21 cellular contexts compared by ENCODE assay signal in the genomic region with DNA sequence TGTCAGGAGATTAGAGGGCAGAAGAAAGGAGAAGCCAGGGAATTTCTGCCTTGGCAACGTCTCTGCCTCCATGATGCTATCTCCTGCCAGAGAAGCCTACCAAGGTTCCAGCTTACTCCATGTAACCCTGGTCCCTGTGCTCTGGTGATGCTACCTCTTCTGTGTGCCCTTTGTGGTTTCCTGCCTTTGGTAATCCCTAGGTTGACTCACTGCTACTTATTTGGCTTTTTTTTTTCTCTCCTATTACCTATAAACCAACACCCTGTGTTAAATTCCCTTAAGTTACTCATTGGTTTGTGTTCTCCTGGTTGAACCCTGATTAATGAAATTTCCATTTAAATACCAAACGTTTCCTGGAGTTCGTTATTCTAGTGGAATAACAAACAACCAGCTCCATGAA.
DNase-seq lines count a peak whose midpoint lies in the region; ATAC-seq, FAIRE-seq and TF ChIP-seq lines count a peak whose summit lies in the region.
"Had no signal": no experiment of that assay in that cellular context is flagged by ENCODE, and none has a peak within 500 bp of the region (broad histone marks: within the 10 kb centered on the region; RNA-seq: fewer than 3 reads in every experiment).

No MANE protein-coding gene starts in this region.

- no peaks in the 10 kb centered on the region for H3K79me2 ChIP-seq in GM12878 (ENCODE audit: control insufficient read depth, insufficient read depth, low read length)

- no peak overlapping the region for H3K4me3 Mint-ChIP-seq in nephron
- H3K4me3 Mint-ChIP-seq: activated T-cell treated with anti-CD3 and anti-CD28 coated beads, Interleukin-2, amount 50 U/mL, for 24 hours; immature natural killer cell; neural crest cell had no signal

- no peak for TF ChIP-seq RAD21 in GM12878 (IDR thresholded peaks at IDR 0.05; ENCODE audit: insufficient read depth, low read depth, low read length)

- intact Hi-C loops in GM12878 (cut with micrococcal nuclease; ENCODE audit: unreplicated experiment) = no loop called here

- peak overlapping the region; percentile 21; the same call in 1 of the 2 replicates for H2AFZ ChIP-seq in GM12878 (ENCODE audit: control insufficient read depth, low read depth, low read length)

- no peaks in the 10 kb centered on the region for H3K36me3 Mint-ChIP-seq in nephron (ENCODE audit: low read depth)
- H3K36me3 Mint-ChIP-seq: immature natural killer cell had no signal

- RAD21 ChIA-PET in GM12878 (lab: Charles Lee; ENCODE audit: unreplicated experiment) = no interaction called here

- H3K9me3 Mint-ChIP-seq in nephron = no peaks in the 10 kb centered on the region

- H3K4me3 ChIP-seq in MG63 (no peak overlapping the region), GM12878 (no peak overlapping the region), WERI-Rb-1 (ENCODE audit: low read depth, low read length) (no peak overlapping the region)
- H3K4me3 ChIP-seq: gastrocnemius medialis had no signal

- peaks cover 7% of the 10 kb centered on the region for H3K27me3 Mint-ChIP-seq in nephron (ENCODE audit: low read depth)
- H3K27me3 Mint-ChIP-seq: activated T-cell treated with anti-CD3 and anti-CD28 coated beads, Interleukin-2, amount 50 U/mL, for 24 hours had no signal

- H3K4me1 Mint-ChIP-seq in nephron = peaks cover 20% of the 10 kb centered on the region
- H3K4me1 Mint-ChIP-seq: immature natural killer cell had no signal

- no peak overlapping the region for H3K27ac ChIP-seq in GM12878 (ENCODE audit: control insufficient read depth, insufficient read depth)
- no peak overlapping the region for H3K27ac ChIP-seq in WERI-Rb-1
- H3K27ac ChIP-seq: gastrocnemius medialis had no signal

- H3K36me3 ChIP-seq in MG63 (no peaks in the 10 kb centered on the region), GM12878 (ENCODE audit: control insufficient read depth in 2 of 2, insufficient read depth in 2 of 2, low read length in 1 of 2) (no peaks in the 10 kb centered on the region), WERI-Rb-1 (no peaks in the 10 kb centered on the region)
- H3K36me3 ChIP-seq: gastrocnemius medialis had no signal

- H3K4me2 ChIP-seq in GM12878 (ENCODE audit: control insufficient read depth, insufficient read depth) = no peak overlapping the region

- H3K9me3 ChIP-seq in MG63 = no peaks in the 10 kb centered on the region
- no peaks in the 10 kb centered on the region; the same call in 2 of the 3 replicates for H3K9me3 ChIP-seq in GM12878 (replicated peaks; ENCODE audit: control insufficient read depth, insufficient read depth, low read length)
- no peaks in the 10 kb centered on the region for H3K9me3 ChIP-seq in WERI-Rb-1 (ENCODE audit: severe bottlenecking)
- H3K9me3 ChIP-seq: gastrocnemius medialis had no signal

- TF ChIP-seq CTCF in GM12878 (IDR thresholded peaks at IDR 0.05 in 2 of 3, conservative IDR thresholded peaks at IDR 0.05 in 1 of 3; ENCODE audit: control insufficient read depth in 2 of 3, extremely low read depth in 1 of 3, insufficient read depth in 1 of 3, low read depth in 3 of 3, low read length in 3 of 3) (no peak), nephron (IDR thresholded peaks at IDR 0.05; ENCODE audit: unreplicated experiment in 3 of 3) (no peak), WERI-Rb-1 (IDR thresholded peaks at IDR 0.05; ENCODE audit: low read depth, low read length) (no peak)

- peak; percentile 60 for ATAC-seq in GM18511 (IDR thresholded peaks at IDR 0.05; ENCODE audit: unreplicated experiment)
- peak; percentile 21; the same call in 1 of the 3 replicates for ATAC-seq in GM12878
- ATAC-seq: gastrocnemius medialis, Right ventricle myocardium inferior had no signal

- in situ Hi-C loops in GM12878 (cut with MboI) = no loop called here

- H3K9ac ChIP-seq in GM12878 (ENCODE audit: control insufficient read depth, insufficient read depth, low read length) = no peak overlapping the region

- no peak for FAIRE-seq in GM12878 (lab: Jason Lieb, UNC)

- H3K27me3 ChIP-seq in MG63 = no peaks in the 10 kb centered on the region
- no peaks in the 10 kb centered on the region for H3K27me3 ChIP-seq in GM12878 (replicated peaks in 1 of 2; ENCODE audit: control insufficient read depth in 2 of 2, insufficient read depth in 2 of 2, low read length in 1 of 2)
- no peaks in the 10 kb centered on the region for H3K27me3 ChIP-seq in WERI-Rb-1 (ENCODE audit: insufficient read depth, low read depth, severe bottlenecking)
- H3K27me3 ChIP-seq: gastrocnemius medialis had no signal

- TF ChIP-seq POLR2A in GM12878 (IDR thresholded peaks at IDR 0.05; ENCODE audit: low read depth, low read length) = no peak

- BruUV-seq in GM12878 (replicated peaks; lab: Mats Ljungman, UMichigan) = no TSS peak

- peak overlapping the region in 2 of 3 experiments; percentile 32 to 38 for H3K27ac Mint-ChIP-seq in nephron
- H3K27ac Mint-ChIP-seq: activated T-cell treated with anti-CD3 and anti-CD28 coated beads, Interleukin-2, amount 50 U/mL, for 24 hours; immature natural killer cell had no signal

- no peaks in the 10 kb centered on the region for H4K20me1 ChIP-seq in GM12878 (ENCODE audit: control insufficient read depth, insufficient read depth)

- DNase-seq in MG63 = peak; percentile 11
- no peak for DNase-seq in GM12878 (ENCODE audit: low read depth, low spot score)
- no peak for DNase-seq in WERI-Rb-1
- no peak for DNase-seq in SHP77 (lab: John Stamatoyannopoulos, UW)
- DNase-seq in stimulated activated CD4-positive, alpha-beta T cell treated with anti-CD3 and anti-CD28 coated beads, Interleukin-4, amount 100 ng/mL, for 24 hours = no peak
- no peak for DNase-seq in NCI-H2171 treated with DMSO at 0.1 percent for 48 hours (lab: John Stamatoyannopoulos, UW)
- DNase-seq: activated CD4-positive, alpha-beta T cell treated with anti-CD3 and anti-CD28 coated beads, Interleukin-2, amount 50 U/mL, for 1 hour; activated T-cell treated with anti-CD3 and anti-CD28 coated beads, Interleukin-2, amount 50 U/mL, for 24 hours; caudate nucleus; effector memory CD4-positive, alpha-beta T cell; gastrocnemius medialis; GOT3; immature natural killer cell; mesenchymal stem cell; NCI-H1092; NCI-H774; retina had no signal

- CTCF ChIA-PET in GM12878 (lab: Yijun Ruan, JAX) = interaction anchor here (1.6 kb wide), 1 partner anchor 11 kb away, joined by 3 read pairs; no protein-coding TSS in a partner anchor

- POLR2A ChIA-PET in GM12878 (lab: Charles Lee) = interaction anchor here (1.2 kb wide), 1 partner anchor 154 kb away, joined by 4 read pairs; no protein-coding TSS in a partner anchor

- no peak for TF ChIP-seq EP300 in GM12878 (IDR thresholded peaks at IDR 0.05; ENCODE audit: borderline replicate concordance in 1 of 2, control insufficient read depth in 1 of 2, low read depth in 2 of 2, low read length in 2 of 2)

- SMC1A ChIA-PET in GM12878 (lab: Charles Lee; ENCODE audit: uncharacterized antibody, unreplicated experiment) = interaction anchor here (1.1 to 2.7 kb wide), 5 partner anchors 10 to 32 kb away, joined by 3 to 10 read pairs (median 5); no protein-coding TSS in a partner anchor

- H3K4me1 ChIP-seq in GM12878 (ENCODE audit: control insufficient read depth, insufficient read depth, low read length) = peaks cover 9% of the 10 kb centered on the region
- H3K4me1 ChIP-seq: gastrocnemius medialis had no signal

- WGBS in GM12878 (ENCODE audit: insufficient coverage, insufficient replicate concordance, low lambda C conversion rate, missing lambda C conversion rate) = 30% methylated on average over 3 of the region's 3 CpGs

TF ChIP-seq in GM12878, 131 proteins besides CTCF, POLR2A, EP300 and RAD21:
- TF ChIP-seq, protein P1, sequence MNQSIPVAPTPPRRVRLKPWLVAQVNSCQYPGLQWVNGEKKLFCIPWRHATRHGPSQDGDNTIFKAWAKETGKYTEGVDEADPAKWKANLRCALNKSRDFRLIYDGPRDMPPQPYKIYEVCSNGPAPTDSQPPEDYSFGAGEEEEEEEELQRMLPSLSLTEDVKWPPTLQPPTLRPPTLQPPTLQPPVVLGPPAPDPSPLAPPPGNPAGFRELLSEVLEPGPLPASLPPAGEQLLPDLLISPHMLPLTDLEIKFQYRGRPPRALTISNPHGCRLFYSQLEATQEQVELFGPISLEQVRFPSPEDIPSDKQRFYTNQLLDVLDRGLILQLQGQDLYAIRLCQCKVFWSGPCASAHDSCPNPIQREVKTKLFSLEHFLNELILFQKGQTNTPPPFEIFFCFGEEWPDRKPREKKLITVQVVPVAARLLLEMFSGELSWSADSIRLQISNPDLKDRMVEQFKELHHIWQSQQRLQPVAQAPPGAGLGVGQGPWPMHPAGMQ (IDR thresholded peaks at IDR 0.05; ENCODE audit: borderline replicate concordance) = no peak
